ENCODE assay signal across 13 cellular contexts in the genomic region with DNA sequence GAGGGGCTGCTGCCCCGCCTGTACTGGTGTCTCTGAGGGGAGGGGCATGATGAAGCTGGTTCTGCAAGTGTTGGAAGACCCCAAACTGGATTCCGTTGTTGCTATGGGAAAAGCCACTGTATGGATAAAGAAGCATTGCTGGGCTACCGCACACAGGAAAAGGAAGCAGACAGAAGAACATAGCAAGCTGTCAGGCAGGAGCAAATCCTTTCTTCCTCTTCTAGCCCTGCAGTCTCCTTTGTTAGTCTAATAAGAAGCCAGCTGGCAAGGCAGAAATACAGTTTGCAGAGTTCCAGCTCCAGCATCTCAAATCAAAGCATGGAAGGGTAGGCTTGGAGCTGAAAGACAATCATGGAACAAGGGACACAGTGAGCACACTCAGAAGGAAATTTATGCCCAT. TPM values are rescaled to one million over a fixed set of nuclear protein-coding genes. Genes with fewer than 3 reads are reported as not detected.
DNase-seq lines count a peak whose midpoint lies in the region; ATAC-seq and TF ChIP-seq lines count a peak whose summit lies in the region.
"Had no signal": no experiment of that assay in that cellular context is flagged by ENCODE, and none has a peak within 500 bp of the region (broad histone marks: within the 10 kb centered on the region; RNA-seq: fewer than 3 reads in every experiment).

No MANE protein-coding gene starts in this region.

- peaks cover 13% of the 10 kb centered on the region for H3K4me1 Mint-ChIP-seq in neural crest cell

- peak overlapping the region; percentile 64 for H3K4me3 Mint-ChIP-seq in neural crest cell

- TF ChIP-seq CTCF in neural crest cell (conservative IDR thresholded peaks at IDR 0.05) = no peak

- ATAC-seq in HG02884 (IDR thresholded peaks at IDR 0.05; ENCODE audit: unreplicated experiment) = no peak

- DNase-seq in GDM1 (lab: John Stamatoyannopoulos, UW) (peak; percentile 8), NCI-H446 treated with DMSO at 0.1 percent for 48 hours (lab: John Stamatoyannopoulos, UW) (peak; percentile 45), astrocyte of the hippocampus (ENCODE audit: low read depth, low spot score) (peak; percentile 6), neural crest cell (ENCODE audit: low read depth, low spot score) (no peak), erythroblast (lab: John Stamatoyannopoulos, UW) (no peak), COR-L47 (lab: John Stamatoyannopoulos, UW) (no peak)
- DNase-seq: BE2C, DMS 273 treated with DMSO at 0.1 percent for 48 hours, NCI-H1048, NCI-H345, NCI-H774, SHP77 treated with DMSO at 0.1 percent for 48 hours had no signal

- peaks cover 1% of the 10 kb centered on the region for H3K27me3 Mint-ChIP-seq in neural crest cell (ENCODE audit: low read depth)

- TF ChIP-seq POLR2A in erythroblast (IDR thresholded peaks at IDR 0.05; ENCODE audit: low read length) = no peak

- no peaks in the 10 kb centered on the region for H3K36me3 Mint-ChIP-seq in neural crest cell (ENCODE audit: low read depth)

- peak overlapping the region; percentile 28 for H3K27ac Mint-ChIP-seq in neural crest cell (ENCODE audit: unreplicated experiment)

- no peaks in the 10 kb centered on the region for H3K9me3 Mint-ChIP-seq in neural crest cell

RNA-seq across cellular contexts. Expression of a gene that starts 26.3 kb away (rescaled TPM):
- not detected in 2 replicates for total RNA-seq in neural crest cell

Comparison
In these comparisons a context has a peak if more than half of its experiments do, and no peak if none do; other contexts are left out.
1. DNase-seq: peak in GDM1 (single experiment), NCI-H446 treated with DMSO at 0.1 percent for 48 hours (single experiment) and astrocyte of the hippocampus (single experiment); none in neural crest cell (single experiment), erythroblast (0 of 2) and COR-L47 (single experiment).